Comparison of ENCODE assay signal across 24 cellular contexts in the genomic region with DNA sequence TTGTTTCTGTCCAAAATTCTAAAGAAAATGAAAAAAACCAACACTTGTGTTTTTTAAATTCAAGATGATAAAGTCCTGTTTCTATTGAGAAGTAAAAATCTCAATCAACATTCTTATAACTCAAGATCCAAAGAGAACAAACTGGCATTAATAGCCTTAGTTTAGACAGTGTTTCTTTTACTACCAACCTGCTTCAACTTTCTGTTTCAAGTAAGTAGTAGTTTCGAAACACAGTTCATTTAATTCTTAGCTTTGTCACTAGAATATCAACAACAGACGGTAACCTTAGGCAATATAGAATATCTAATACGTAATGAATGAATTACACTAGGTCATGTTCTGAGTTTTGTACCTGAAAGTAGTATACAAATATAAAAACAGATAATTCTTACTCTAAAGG. TPM values are rescaled to one million over a fixed set of nuclear protein-coding genes. Genes with fewer than 3 reads are reported as not detected.
"Had no signal": no experiment of that assay in that cellular context is flagged by ENCODE, and none has a peak within 500 bp of the region (broad histone marks: within the 10 kb centered on the region; RNA-seq: fewer than 3 reads in every experiment).

No MANE protein-coding gene starts in this region.

- ATAC-seq: foreskin keratinocyte; left cardiac atrium; lower lobe of right lung; natural killer cell treated with Interleukin-12 subunit alpha and Interleukin-12 subunit beta and Interleukin-15 and Interleukin-18, amount 100 ng/mL, for 72 hours; stimulated activated memory B cell treated with anti-CD40 and anti-IgM and Interleukin-4, amounts not matched to agents 10 μg/mL and 1 μg/mL and 100 μg/mL, for 72 hours had no signal

- H3K4me1 ChIP-seq: esophagus squamous epithelium, foreskin keratinocyte, left ventricle myocardium inferior, lower lobe of right lung, neural progenitor cell, parathyroid adenoma, prostate gland, spleen had no signal

- H3K9me3 ChIP-seq: esophagus squamous epithelium, left ventricle myocardium inferior, lower lobe of right lung, prostate gland, right lobe of liver, spleen, transverse colon had no signal

- DNase-seq: esophagus squamous epithelium; foreskin keratinocyte; kidney; left cardiac atrium; left ventricle myocardium inferior; lower lobe of right lung; mesenchymal stem cell; midbrain; nucleus accumbens; retina; right lobe of liver; spleen; stimulated activated CD4-positive, alpha-beta T cell treated with anti-CD3 and anti-CD28 coated beads, Interleukin-15, amount 100 ng/mL, for 24 hours; stimulated activated CD4-positive, alpha-beta T cell treated with anti-CD3 and anti-CD28 coated beads, Interleukin-1b, Interleukin-23, amount 100 ng/mL, for 48 hours; stimulated activated CD4-positive, alpha-beta T cell treated with anti-CD3 and anti-CD28 coated beads, Interleukin-4, amount 100 ng/mL, for 24 hours; transverse colon had no signal

- H3K4me3 ChIP-seq: esophagus squamous epithelium, left ventricle myocardium inferior, lower lobe of right lung, neural progenitor cell, prostate gland, right lobe of liver, spleen, transverse colon had no signal

- H3K27ac ChIP-seq: esophagus squamous epithelium, foreskin keratinocyte, left ventricle myocardium inferior, lower lobe of right lung, neural progenitor cell, parathyroid adenoma, prostate gland, right lobe of liver, spleen, transverse colon had no signal

- FAIRE-seq: colon had no signal

- H3K27ac Mint-ChIP-seq: dendritic cell treated with granulocyte-macrophage colony-stimulating factor and Interleukin-4, amounts not matched to agents 40 ng/mL and 50 ng/mL, for 4 days; natural killer cell treated with Interleukin-12 subunit alpha and Interleukin-12 subunit beta and Interleukin-15 and Interleukin-18, amount 100 ng/mL, for 72 hours; neural progenitor cell; stimulated activated memory B cell treated with anti-CD40 and anti-IgM and Interleukin-4, amounts not matched to agents 10 μg/mL and 1 μg/mL and 100 μg/mL, for 72 hours; stimulated activated naive CD8-positive, alpha-beta T cell treated with anti-CD3 and anti-CD28 coated beads, Interleukin-15, Interleukin-2, amounts not matched to agents 100 ng/mL and 50 ng/mL, for 24 hours had no signal

- H3K9me3 Mint-ChIP-seq: dendritic cell treated with granulocyte-macrophage colony-stimulating factor and Interleukin-4, amounts not matched to agents 40 ng/mL and 50 ng/mL, for 4 days; natural killer cell treated with Interleukin-12 subunit alpha and Interleukin-12 subunit beta and Interleukin-15 and Interleukin-18, amount 100 ng/mL, for 72 hours; neural progenitor cell; stimulated activated memory B cell treated with anti-CD40 and anti-IgM and Interleukin-4, amounts not matched to agents 10 μg/mL and 1 μg/mL and 100 μg/mL, for 72 hours; stimulated activated naive CD8-positive, alpha-beta T cell treated with anti-CD3 and anti-CD28 coated beads, Interleukin-15, Interleukin-2, amounts not matched to agents 100 ng/mL and 50 ng/mL, for 24 hours had no signal

- H3K79me2 ChIP-seq: parathyroid adenoma had no signal

- H3K27me3 ChIP-seq: esophagus squamous epithelium, foreskin keratinocyte, neural progenitor cell, right lobe of liver, spleen, transverse colon had no signal

- H3K4me1 Mint-ChIP-seq: neural progenitor cell had no signal

- H3K27me3 Mint-ChIP-seq: dendritic cell treated with granulocyte-macrophage colony-stimulating factor and Interleukin-4, amounts not matched to agents 40 ng/mL and 50 ng/mL, for 4 days; natural killer cell treated with Interleukin-12 subunit alpha and Interleukin-12 subunit beta and Interleukin-15 and Interleukin-18, amount 100 ng/mL, for 72 hours; stimulated activated memory B cell treated with anti-CD40 and anti-IgM and Interleukin-4, amounts not matched to agents 10 μg/mL and 1 μg/mL and 100 μg/mL, for 72 hours; stimulated activated naive CD8-positive, alpha-beta T cell treated with anti-CD3 and anti-CD28 coated beads, Interleukin-15, Interleukin-2, amounts not matched to agents 100 ng/mL and 50 ng/mL, for 24 hours had no signal

- H2AFZ ChIP-seq: neural progenitor cell, parathyroid adenoma had no signal

- H3K9ac ChIP-seq: neural progenitor cell, parathyroid adenoma had no signal

- H3K4me2 ChIP-seq: neural progenitor cell had no signal

- H3K4me3 Mint-ChIP-seq: dendritic cell treated with granulocyte-macrophage colony-stimulating factor and Interleukin-4, amounts not matched to agents 40 ng/mL and 50 ng/mL, for 4 days; natural killer cell treated with Interleukin-12 subunit alpha and Interleukin-12 subunit beta and Interleukin-15 and Interleukin-18, amount 100 ng/mL, for 72 hours; neural progenitor cell; stimulated activated memory B cell treated with anti-CD40 and anti-IgM and Interleukin-4, amounts not matched to agents 10 μg/mL and 1 μg/mL and 100 μg/mL, for 72 hours; stimulated activated naive CD8-positive, alpha-beta T cell treated with anti-CD3 and anti-CD28 coated beads, Interleukin-15, Interleukin-2, amounts not matched to agents 100 ng/mL and 50 ng/mL, for 24 hours had no signal

- H3K36me3 ChIP-seq: left ventricle myocardium inferior, lower lobe of right lung, prostate gland, right lobe of liver, transverse colon had no signal

RNA-seq across cellular contexts. Expression of a gene that starts 55.1 kb away (rescaled TPM):
- total RNA-seq: right lobe of liver had no signal
